8 cellular contexts compared by ENCODE assay signal in genomic region chr3:51669241-51670052, GRCh38. TPM values are rescaled to one million over a fixed set of nuclear protein-coding genes. Genes with fewer than 3 reads are reported as not detected.
DNase-seq lines count a peak whose midpoint lies in the region; ATAC-seq lines count a peak whose summit lies in the region.

No MANE protein-coding gene starts in this region.

- no peaks in the 10 kb centered on the region for H3K27me3 ChIP-seq in mucosa of stomach (ENCODE audit: control insufficient read depth, insufficient read depth, low read length)

- H3K36me3 ChIP-seq in mucosa of stomach (ENCODE audit: control insufficient read depth, insufficient read depth, low read length): no peaks in the 10 kb centered on the region

- ATAC-seq in esophagus mucosa: peak; percentile 77
- no peak for ATAC-seq in HG02623 (IDR thresholded peaks at IDR 0.05; ENCODE audit: unreplicated experiment)

- DNase-seq in DMS153 (lab: John Stamatoyannopoulos, UW): peak; percentile 63
- DNase-seq in HT1080 (ENCODE audit: low read depth): peak; percentile 89
- peak; percentile 90 for DNase-seq in OCI-M1 (lab: John Stamatoyannopoulos, UW)
- DNase-seq in activated T-cell treated with anti-CD3 and anti-CD28 coated beads for 48 hours (ENCODE audit: low read depth): peak; percentile 80
- peak; percentile 44 to 65 for DNase-seq in stimulated activated CD8-positive, alpha-beta memory T cell treated with anti-CD3 and anti-CD28 coated beads, Interleukin-7, amount 100 ng/mL, for 1 hour (ENCODE audit: low read depth in 2 of 2)

- peaks cover 31% of the 10 kb centered on the region for H3K4me1 ChIP-seq in mucosa of stomach (ENCODE audit: control insufficient read depth, insufficient read depth, low read length)

- H3K9me3 ChIP-seq in mucosa of stomach (ENCODE audit: control insufficient read depth, low read length): no peaks in the 10 kb centered on the region

- H3K9ac ChIP-seq in mucosa of stomach (ENCODE audit: low read length): peak overlapping the region; percentile 12

- H3K4me3 ChIP-seq in mucosa of stomach (ENCODE audit: low read length): no peak overlapping the region

RNA-seq across cellular contexts. Expression of gene TEX264, which starts 1.6 kb away (rescaled TPM):
- 76.6 and 84.8 TPM in 2 replicates for total RNA-seq in HT1080 (2014; rRNA removed; shearing (Covaris generic))
- polyA plus RNA-seq in HT1080 (2015; cell fraction: cytosol; rRNA removed): 48.7 and 59.2 TPM in 2 replicates
- polyA plus RNA-seq in HT1080 (2015; cell fraction: nucleus; rRNA removed): 36.2 and 36.5 TPM in 2 replicates
- 32.8 TPM for total RNA-seq in esophagus mucosa

RNA-seq across cellular contexts. Expression of gene GRM2, which starts 37.4 kb away (rescaled TPM):
- total RNA-seq in HT1080 (2014; rRNA removed; shearing (Covaris generic)): under 0.01 and 0.06 TPM in 2 replicates
- polyA plus RNA-seq in HT1080 (2015; cell fraction: cytosol; rRNA removed): not detected in 2 replicates
- polyA plus RNA-seq in HT1080 (2015; cell fraction: nucleus; rRNA removed): 0.17 TPM in 1 of 2 replicates, not detected in the other
- 0.08 TPM for total RNA-seq in esophagus mucosa
